In genomic region chr7:117124585-117125220, GRCh38 we compare ENCODE assay signal across 8 cellular contexts.
A peak's percentile ranks its signal among the peaks of the same experiment; 100 is the strongest.
DNase-seq lines count a peak whose midpoint lies in the region; ATAC-seq and TF ChIP-seq lines count a peak whose summit lies in the region.

No MANE protein-coding gene starts in this region.

- no peak overlapping the region for H3K27ac Mint-ChIP-seq in activated naive CD4-positive, alpha-beta T cell treated with anti-CD3 and anti-CD28 coated beads for 36 hours

- H3K9me3 ChIP-seq in right cardiac atrium (ENCODE audit: control insufficient read depth, low read length), result no peaks in the 10 kb centered on the region

- intact Hi-C loops in activated naive CD4-positive, alpha-beta T cell treated with anti-CD3 and anti-CD28 coated beads for 36 hours (cut with micrococcal nuclease), result loop anchor here (5.0 kb wide), 1 partner anchor 297 kb away; no protein-coding TSS in a partner anchor
- intact Hi-C loops in right cardiac atrium (cut with DNase I), result loop anchor here in 2 of 4 donors (5.0 to 10.0 kb wide), 2 partner anchors 140 to 192 kb away; no protein-coding TSS in a partner anchor

- H3K4me3 ChIP-seq in AG10803 (ENCODE audit: low read length) (no peak overlapping the region), right cardiac atrium (ENCODE audit: low read length) (no peak overlapping the region)

- TF ChIP-seq CTCF in AG10803 (conservative IDR thresholded peaks at IDR 0.05; ENCODE audit: low read length), result no peak

- no peaks in the 10 kb centered on the region for H3K36me3 Mint-ChIP-seq in activated naive CD4-positive, alpha-beta T cell treated with anti-CD3 and anti-CD28 coated beads for 36 hours (ENCODE audit: low read depth)

- ATAC-seq in GM19025 (IDR thresholded peaks at IDR 0.05; ENCODE audit: low read depth, unreplicated experiment), result peak; percentile 72
- ATAC-seq in HG03175 (IDR thresholded peaks at IDR 0.05; ENCODE audit: unreplicated experiment), result peak; percentile 96
- ATAC-seq in right cardiac atrium, result peak; percentile 75 to 84
- no peak for ATAC-seq in HG03095 (IDR thresholded peaks at IDR 0.05; ENCODE audit: unreplicated experiment)

- H3K27me3 ChIP-seq in right cardiac atrium (ENCODE audit: control insufficient read depth, insufficient read depth), result no peaks in the 10 kb centered on the region

- H3K27me3 Mint-ChIP-seq in activated naive CD4-positive, alpha-beta T cell treated with anti-CD3 and anti-CD28 coated beads for 36 hours (ENCODE audit: low read depth), result no peaks in the 10 kb centered on the region

- H3K4me3 Mint-ChIP-seq in activated naive CD4-positive, alpha-beta T cell treated with anti-CD3 and anti-CD28 coated beads for 36 hours, result no peak overlapping the region

- 46% methylated on average over 4 of the region's 4 CpGs for WGBS in right cardiac atrium

- H3K4me1 Mint-ChIP-seq in activated naive CD4-positive, alpha-beta T cell treated with anti-CD3 and anti-CD28 coated beads for 36 hours (ENCODE audit: low read depth), result no peaks in the 10 kb centered on the region

- DNase-seq in AG10803 (ENCODE audit: low read depth) (peak; percentile 91), NOMO-1 treated with dmso at 0.1 percent for 144 hours (lab: John Stamatoyannopoulos, UW; ENCODE audit: unreplicated experiment) (peak; percentile 18), right cardiac atrium (peak; percentile 69 to 78 (median 76))
- peak; percentile 69 for DNase-seq in activated naive CD4-positive, alpha-beta T cell treated with anti-CD3 and anti-CD28 coated beads for 36 hours
- peak; percentile 65 to 76 (median 71) for DNase-seq in stimulated activated CD4-positive, alpha-beta T cell treated with anti-CD3 and anti-CD28 coated beads, TNF-alpha, amount 100 ng/mL, for 48 hours (ENCODE audit: low read depth in 3 of 3)

- no peak overlapping the region for H3K27ac ChIP-seq in right cardiac atrium (ENCODE audit: low read length)

- no peaks in the 10 kb centered on the region for H3K4me1 ChIP-seq in right cardiac atrium (ENCODE audit: control insufficient read depth, insufficient read depth, low read length)

- CTCF ChIA-PET in activated naive CD4-positive, alpha-beta T cell treated with anti-CD3 and anti-CD28 coated beads for 36 hours (lab: Charles Lee), result interaction anchor here (0.6 to 15.1 kb wide), 10 partner anchors 10 to 196 kb away, joined by 3 to 307 read pairs (median 4); no protein-coding TSS in a partner anchor

- H3K9me3 Mint-ChIP-seq in activated naive CD4-positive, alpha-beta T cell treated with anti-CD3 and anti-CD28 coated beads for 36 hours, result no peaks in the 10 kb centered on the region

Comparison
In these comparisons a context has a peak if more than half of its experiments do, and no peak if none do; other contexts are left out.
1. DNase-seq: peak in every context shown above with its lines; median percentile 91 in AG10803; 76 in right cardiac atrium; 71 in stimulated activated CD4-positive, alpha-beta T cell treated with anti-CD3 and anti-CD28 coated beads, TNF-alpha, amount 100 ng/mL, for 48 hours; 69 in activated naive CD4-positive, alpha-beta T cell treated with anti-CD3 and anti-CD28 coated beads for 36 hours; 18 in NOMO-1 treated with dmso at 0.1 percent for 144 hours.